ENCODE assay signal across 8 cellular contexts in genomic region chr17:18033442-18034099, GRCh38. TPM values are rescaled to one million over a fixed set of nuclear protein-coding genes. Genes with fewer than 3 reads are reported as not detected.
DNase-seq lines count a peak whose midpoint lies in the region; ATAC-seq and TF ChIP-seq lines count a peak whose summit lies in the region.

No MANE protein-coding gene starts in this region.

- DNase-seq in CD14-positive monocyte (ENCODE audit: low spot score): no peak
- peak; percentile 66 to 82 for DNase-seq in NCI-H526 (lab: John Stamatoyannopoulos, UW)
- DNase-seq in activated CD4-positive, alpha-beta T cell treated with anti-CD3 and anti-CD28 coated beads, Interleukin-2, amount 50 U/mL, for 1 hour: peak; percentile 30
- peak; percentile 75 for DNase-seq in naive B cell
- DNase-seq in uterus: peak in 1 of 2 donors; percentile 61

- no peak for TF ChIP-seq POLR2A in uterus (IDR thresholded peaks at IDR 0.05)

- H3K4me3 Mint-ChIP-seq in CD14-positive monocyte (no peak overlapping the region), naive B cell (peak overlapping the region in 1 of 8 donors; percentile 73)

- H3K36me3 Mint-ChIP-seq in CD14-positive monocyte (peaks cover 5 to 20% of the 10 kb centered on the region in 2 donors), naive B cell (no peaks in the 10 kb centered on the region)

- no peaks in the 10 kb centered on the region for H3K9me3 Mint-ChIP-seq in CD14-positive monocyte
- H3K9me3 Mint-ChIP-seq in naive B cell: no peaks in the 10 kb centered on the region

- H3K36me3 ChIP-seq in uterus: no peaks in the 10 kb centered on the region

- TF ChIP-seq CTCF in CD14-positive monocyte (IDR thresholded peaks at IDR 0.05) (peak; percentile 74), uterus (IDR thresholded peaks at IDR 0.05) (peak; percentile 50 to 92 (median 66))

- no peaks in the 10 kb centered on the region for H3K4me1 ChIP-seq in uterus

- H3K27ac Mint-ChIP-seq in CD14-positive monocyte (peak overlapping the region; percentile 69 to 85 (median 77)), naive B cell (peak overlapping the region in 3 of 6 donors; percentile 43 to 89 (median 81))

- H3K27me3 ChIP-seq in uterus: no peaks in the 10 kb centered on the region

- intact Hi-C loops in CD14-positive monocyte (cut with micrococcal nuclease) (loop anchor here (1.0 to 10.0 kb wide), 4 partner anchors 61 to 339 kb away; partner anchors contain the start of genes DRC3 (in 1 of the 2) and TOM1L2 (in 1 of the 2)), uterus (cut with DNase I; ENCODE audit: low total_unique reads) (no loop called here)

- H3K4me3 ChIP-seq in uterus: no peak overlapping the region

- peak; percentile 57 for ATAC-seq in GM19043 (IDR thresholded peaks at IDR 0.05; ENCODE audit: low read depth, unreplicated experiment)
- peak; percentile 62 for ATAC-seq in HG03571 (IDR thresholded peaks at IDR 0.05; ENCODE audit: unreplicated experiment)
- ATAC-seq in esophagus mucosa: peak; percentile 86
- ATAC-seq in naive B cell (ENCODE audit: low read depth in 2 of 2): peak; percentile 75 to 79

- H3K4me1 Mint-ChIP-seq in CD14-positive monocyte (peaks cover 46% of the 10 kb centered on the region), naive B cell (peaks cover 30 to 52% (median 50%) of the 10 kb centered on the region in 3 donors)

- no peak overlapping the region for H3K27ac ChIP-seq in uterus

- no peaks in the 10 kb centered on the region for H3K9me3 ChIP-seq in uterus

- H3K27me3 Mint-ChIP-seq in CD14-positive monocyte (ENCODE audit: low read depth in 3 of 3): no peaks in the 10 kb centered on the region
- H3K27me3 Mint-ChIP-seq in naive B cell: no peaks in the 10 kb centered on the region

RNA-seq across cellular contexts. Expression of gene ATPAF2, which starts 5.4 kb away (rescaled TPM):
- polyA plus RNA-seq in CD14-positive monocyte (10 to 100 TPM; 44.9 to 50.8 TPM), naive B cell (ENCODE audit: low read depth in 6 of 6) (10 to 100 TPM; 24.0 to 42.7 (median 34.1) TPM)
- total RNA-seq in esophagus mucosa (24.2 TPM), uterus (100 to 1,000 TPM in 1 of 4 donors, 10 to 100 TPM in 2, 1 to 10 TPM in 1; 7.9 to 166 (median 20.6) TPM)

RNA-seq across cellular contexts. Expression of gene GID4, which starts 5.6 kb away (rescaled TPM):
- polyA plus RNA-seq in CD14-positive monocyte (1 to 10 TPM; 4.4 to 6.0 TPM), naive B cell (ENCODE audit: low read depth in 6 of 6) (10 to 100 TPM in 2 of 6 donors, 1 to 10 TPM in 4; 6.7 to 11.8 (median 7.4) TPM)
- total RNA-seq in esophagus mucosa (8.4 TPM), uterus (10 to 100 TPM in 3 of 4 donors, 1 to 10 TPM in 1; 2.6 to 22.1 (median 13.4) TPM)

RNA-seq across cellular contexts. Expression of gene DRG2, which starts 54.2 kb away (rescaled TPM):
- polyA plus RNA-seq in CD14-positive monocyte: 10 to 100 TPM; 26.9 to 32.0 TPM
- total RNA-seq in esophagus mucosa: 29.4 TPM
- 10 to 100 TPM; 36.1 to 70.4 (median 41.8) TPM for polyA plus RNA-seq in naive B cell (ENCODE audit: low read depth in 6 of 6)
- total RNA-seq in uterus: 10 to 100 TPM; 33.0 to 45.6 (median 41.4) TPM
